In the genomic region with DNA sequence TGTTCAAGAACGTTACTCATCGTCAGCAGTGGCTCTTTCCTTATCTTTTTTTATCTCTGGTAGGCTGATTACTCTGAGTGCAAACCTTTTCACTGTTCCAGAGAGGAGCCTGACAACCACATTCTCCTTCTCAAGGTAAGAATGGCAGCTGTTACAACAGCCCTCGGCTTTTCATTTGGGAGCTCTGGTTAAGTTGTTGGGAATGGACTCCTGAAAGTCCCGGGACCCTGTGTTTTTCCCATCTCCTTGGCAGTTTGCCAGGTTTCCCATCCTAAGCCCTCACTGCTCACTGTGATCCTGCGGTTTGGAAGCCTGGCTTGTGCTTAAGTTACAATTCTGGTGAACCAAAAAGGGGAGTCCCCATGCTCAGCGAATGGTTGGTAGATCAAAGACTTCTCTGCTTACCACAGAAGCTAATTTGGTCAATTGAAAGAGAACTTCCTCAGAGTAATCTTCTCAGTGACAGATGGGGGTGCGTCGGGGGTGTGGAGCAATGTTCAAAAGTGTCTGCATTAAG, we compare ENCODE assay signal across 8 cellular contexts.
DNase-seq lines count a peak whose midpoint lies in the region; ATAC-seq, FAIRE-seq and TF ChIP-seq lines count a peak whose summit lies in the region.

No MANE protein-coding gene starts in this region.

- H3K27me3 ChIP-seq in GM12878 (replicated peaks in 1 of 2; ENCODE audit: control insufficient read depth in 2 of 2, insufficient read depth in 2 of 2, low read length in 1 of 2): no peaks in the 10 kb centered on the region

- RAD21 ChIA-PET in GM12878 (lab: Charles Lee; ENCODE audit: unreplicated experiment): no interaction called here

- ATAC-seq in GM18519 (IDR thresholded peaks at IDR 0.05; ENCODE audit: low FRiP score, unreplicated experiment) (peak; percentile 98), HG02571 (IDR thresholded peaks at IDR 0.05; ENCODE audit: unreplicated experiment) (peak; percentile 93), GM12878 (peak; percentile 100)

- H3K9me3 ChIP-seq in GM12878 (replicated peaks; ENCODE audit: control insufficient read depth, insufficient read depth, low read length): peaks cover 2% of the 10 kb centered on the region; the same call in 2 of the 3 replicates

- FAIRE-seq in GM12878 (lab: Jason Lieb, UNC): peak; percentile 84

- no peaks in the 10 kb centered on the region for H3K79me2 ChIP-seq in GM12878 (ENCODE audit: control insufficient read depth, insufficient read depth, low read length)

- TF ChIP-seq POLR2A in GM12878 (IDR thresholded peaks at IDR 0.05; ENCODE audit: low read depth, low read length): no peak

- no TSS peak for BruUV-seq in GM12878 (replicated peaks; lab: Mats Ljungman, UMichigan)

- SMC1A ChIA-PET in GM12878 (lab: Charles Lee; ENCODE audit: uncharacterized antibody, unreplicated experiment): interaction anchor here (0.5 to 1.0 kb wide), 2 partner anchors 143 to 329 kb away, joined by 3 read pairs; no protein-coding TSS in a partner anchor

- POLR2A ChIA-PET in GM12878 (lab: Charles Lee): no interaction called here

- peaks cover 14% of the 10 kb centered on the region for H3K4me1 ChIP-seq in GM12878 (ENCODE audit: control insufficient read depth, insufficient read depth, low read length)

- CTCF ChIA-PET in GM12878 (lab: Yijun Ruan, JAX): no interaction called here

- H4K20me1 ChIP-seq in GM12878 (ENCODE audit: control insufficient read depth, insufficient read depth): no peaks in the 10 kb centered on the region

- H3K9ac ChIP-seq in GM12878 (ENCODE audit: control insufficient read depth, insufficient read depth, low read length): no peak overlapping the region

- peak overlapping the region; percentile 64 for H3K4me2 ChIP-seq in GM12878 (ENCODE audit: control insufficient read depth, insufficient read depth)

- no peak overlapping the region for H3K27ac ChIP-seq in GM12878 (ENCODE audit: control insufficient read depth, insufficient read depth)

- 0 out of 2 replicates have a peak overlapping the region, but pooled peaks have one; percentile 9 for H3K4me3 ChIP-seq in GM12878

- DNase-seq in NAMALWA (ENCODE audit: low spot score): peak; percentile 81
- DNase-seq in GM12878 (ENCODE audit: low read depth, low spot score): peak; percentile 71
- no peak for DNase-seq in foreskin melanocyte
- DNase-seq in amniotic stem cell (lab: John Stamatoyannopoulos, UW): no peak
- no peak for DNase-seq in NCI-H128 (lab: John Stamatoyannopoulos, UW; ENCODE audit: unreplicated experiment)
- DNase-seq in NCI-H748 treated with DMSO at 0.1 percent for 48 hours (lab: John Stamatoyannopoulos, UW): no peak

- no peak for TF ChIP-seq EP300 in GM12878 (IDR thresholded peaks at IDR 0.05; ENCODE audit: borderline replicate concordance in 1 of 2, control insufficient read depth in 1 of 2, low read depth in 2 of 2, low read length in 2 of 2)

- in situ Hi-C loops in GM12878 (cut with MboI): no loop called here

- no peaks in the 10 kb centered on the region for H3K36me3 ChIP-seq in GM12878 (ENCODE audit: control insufficient read depth in 2 of 2, insufficient read depth in 2 of 2, low read length in 1 of 2)

- intact Hi-C loops in GM12878 (cut with micrococcal nuclease; ENCODE audit: unreplicated experiment): loop anchor here (2.0 kb wide), 1 partner anchor 140 kb away; no protein-coding TSS in a partner anchor

- TF ChIP-seq RAD21 in GM12878 (IDR thresholded peaks at IDR 0.05; ENCODE audit: insufficient read depth, low read depth, low read length): no peak

- WGBS in GM12878 (ENCODE audit: insufficient coverage, insufficient replicate concordance, low lambda C conversion rate, missing lambda C conversion rate): under 1% methylated on average over 8 of the region's 8 CpGs

- H2AFZ ChIP-seq in GM12878 (ENCODE audit: control insufficient read depth, low read depth, low read length): no peak overlapping the region; the same call in 1 of the 2 replicates

- TF ChIP-seq CTCF in GM12878 (IDR thresholded peaks at IDR 0.05 in 2 of 3, conservative IDR thresholded peaks at IDR 0.05 in 1 of 3; ENCODE audit: control insufficient read depth in 2 of 3, extremely low read depth in 1 of 3, insufficient read depth in 1 of 3, low read depth in 3 of 3, low read length in 3 of 3): no peak

TF ChIP-seq in GM12878, 131 proteins besides CTCF, POLR2A, EP300 and RAD21 (continues in another document):
- peak in 1 of 2 experiments; percentile 56; a peak in 1 of 4 replicates for TF ChIP-seq BHLHE40 (IDR thresholded peaks at IDR 0.05; ENCODE audit: borderline replicate concordance in 1 of 2, low read depth in 2 of 2, low read length in 1 of 2)
- TF ChIP-seq, protein P1, sequence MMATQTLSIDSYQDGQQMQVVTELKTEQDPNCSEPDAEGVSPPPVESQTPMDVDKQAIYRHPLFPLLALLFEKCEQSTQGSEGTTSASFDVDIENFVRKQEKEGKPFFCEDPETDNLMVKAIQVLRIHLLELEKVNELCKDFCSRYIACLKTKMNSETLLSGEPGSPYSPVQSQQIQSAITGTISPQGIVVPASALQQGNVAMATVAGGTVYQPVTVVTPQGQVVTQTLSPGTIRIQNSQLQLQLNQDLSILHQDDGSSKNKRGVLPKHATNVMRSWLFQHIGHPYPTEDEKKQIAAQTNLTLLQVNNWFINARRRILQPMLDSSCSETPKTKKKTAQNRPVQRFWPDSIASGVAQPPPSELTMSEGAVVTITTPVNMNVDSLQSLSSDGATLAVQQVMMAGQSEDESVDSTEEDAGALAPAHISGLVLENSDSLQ (IDR thresholded peaks at IDR 0.05): peak; percentile 64
- peak; percentile 90 to 91 for TF ChIP-seq IKZF2 (IDR thresholded peaks at IDR 0.05)
- no peak for TF ChIP-seq LARP7 (IDR thresholded peaks at IDR 0.05)
- peak; percentile 73 for TF ChIP-seq NFIC (IDR thresholded peaks at IDR 0.05; ENCODE audit: low read depth, low read length)
- peak; percentile 75 to 94 for TF ChIP-seq SRF (IDR thresholded peaks at IDR 0.05; ENCODE audit: low read depth in 2 of 2, low read length in 2 of 2)
- TF ChIP-seq GATAD2B (conservative IDR thresholded peaks at IDR 0.05; ENCODE audit: low read depth): 0 out of 2 replicates have a peak, but pooled peaks have one; percentile 35
- 0 out of 2 replicates have a peak, but pooled peaks have one; percentile 27 for TF ChIP-seq MLLT1 (IDR thresholded peaks at IDR 0.05)
- TF ChIP-seq IKZF1 (conservative IDR thresholded peaks at IDR 0.05): peak; percentile 81
- no peak for TF ChIP-seq SUPT20H (IDR thresholded peaks at IDR 0.05; ENCODE audit: borderline replicate concordance, control insufficient read depth, low read depth, low read length)
- peak; percentile 54; the same call in 1 of the 2 replicates for TF ChIP-seq PAX5 (IDR thresholded peaks at IDR 0.05; ENCODE audit: borderline replicate concordance, low read depth, low read length)
- TF ChIP-seq DPF2 (IDR thresholded peaks at IDR 0.05): 0 out of 2 replicates have a peak, but pooled peaks have one; percentile 35
- peak; percentile 74 for TF ChIP-seq ATF2 (IDR thresholded peaks at IDR 0.05; ENCODE audit: low read length)
- peak; percentile 42; the same call in 1 of the 2 replicates for TF ChIP-seq TBL1XR1 (IDR thresholded peaks at IDR 0.05; ENCODE audit: low read depth, low read length)
- peak; percentile 48 for TF ChIP-seq MEF2B (IDR thresholded peaks at IDR 0.05; ENCODE audit: partially characterized antibody, poor library complexity, severe bottlenecking)
- no peak for TF ChIP-seq SIN3A (IDR thresholded peaks at IDR 0.05; ENCODE audit: low read depth, low read length)
- TF ChIP-seq EED (IDR thresholded peaks at IDR 0.05; ENCODE audit: low read depth): peak; percentile 84
- peak; percentile 98 for TF ChIP-seq RUNX3 (IDR thresholded peaks at IDR 0.05; ENCODE audit: low read length)

Comparison
In these comparisons a context has a peak if more than half of its experiments do, and no peak if none do; other contexts are left out.
1. DNase-seq: peak in NAMALWA (single experiment) and GM12878 (single experiment); none in foreskin melanocyte (single experiment), amniotic stem cell (single experiment), NCI-H128 (single experiment) and NCI-H748 treated with DMSO at 0.1 percent for 48 hours (single experiment).
2. Peak in every context shown above with its lines, with median percentiles within 50 percentile points of each other: ATAC-seq.